ENCODE assay signal across 10 cellular contexts in genomic region chr2:130834091-130834922, GRCh38. TPM values are rescaled to one million over a fixed set of nuclear protein-coding genes. Genes with fewer than 3 reads are reported as not detected.
DNase-seq lines count a peak whose midpoint lies in the region; ATAC-seq and TF ChIP-seq lines count a peak whose summit lies in the region.
"Had no signal": no experiment of that assay in that cellular context is flagged by ENCODE, and none has a peak within 500 bp of the region (broad histone marks: within the 10 kb centered on the region; RNA-seq: fewer than 3 reads in every experiment).

No MANE protein-coding gene starts in this region.

- H3K4me3 Mint-ChIP-seq in T-helper 17 cell = no peak overlapping the region
- H3K4me3 Mint-ChIP-seq in type B pancreatic cell = peak overlapping the region; percentile 13
- no peak overlapping the region for H3K4me3 Mint-ChIP-seq in T-helper 2 cell treated with Interferon-gamma antibody and Interleukin-4, amounts not matched to agents 5 μg/mL and 100 μg/mL, for 36 hours

- no peaks in the 10 kb centered on the region for H3K9me3 ChIP-seq in T-helper 17 cell (ENCODE audit: control insufficient read depth, low read length, poor library complexity, severe bottlenecking)
- H3K9me3 ChIP-seq: tibial nerve had no signal

- H3K4me1 Mint-ChIP-seq in T-helper 17 cell (no peaks in the 10 kb centered on the region), type B pancreatic cell (ENCODE audit: unreplicated experiment) (peaks cover 6% of the 10 kb centered on the region)
- no peaks in the 10 kb centered on the region for H3K4me1 Mint-ChIP-seq in T-helper 2 cell treated with Interferon-gamma antibody and Interleukin-4, amounts not matched to agents 5 μg/mL and 100 μg/mL, for 36 hours (ENCODE audit: low read depth)

- ATAC-seq in T-helper 17 cell (no peak), GM18505 (IDR thresholded peaks at IDR 0.05; ENCODE audit: unreplicated experiment) (no peak)

- DNase-seq in NCI-H748 (lab: John Stamatoyannopoulos, UW; ENCODE audit: unreplicated experiment) = peak; percentile 34
- no peak for DNase-seq in NCI-H748 treated with DMSO at 0.1 percent for 48 hours (lab: John Stamatoyannopoulos, UW)
- no peak for DNase-seq in T-helper 17 cell
- peak; percentile 16 for DNase-seq in iris pigment epithelial cell (ENCODE audit: low read depth)
- no peak for DNase-seq in type B pancreatic cell (ENCODE audit: extremely low spot score, unreplicated experiment)
- DNase-seq in T-helper 2 cell treated with Interferon-gamma antibody and Interleukin-4, amounts not matched to agents 5 μg/mL and 100 μg/mL, for 36 hours (ENCODE audit: low spot score) = no peak
- no peak for DNase-seq in activated CD4-positive, alpha-beta T cell treated with anti-CD3 and anti-CD28 coated beads, Interleukin-2, amount 50 U/mL, for 4 hours
- DNase-seq: occipital lobe had no signal

- H3K36me3 Mint-ChIP-seq in T-helper 17 cell (ENCODE audit: low read depth) (no peaks in the 10 kb centered on the region), type B pancreatic cell (no peaks in the 10 kb centered on the region)
- H3K36me3 Mint-ChIP-seq in T-helper 2 cell treated with Interferon-gamma antibody and Interleukin-4, amounts not matched to agents 5 μg/mL and 100 μg/mL, for 36 hours (ENCODE audit: low read depth) = no peaks in the 10 kb centered on the region

- TF ChIP-seq CTCF in type B pancreatic cell (conservative IDR thresholded peaks at IDR 0.05) = no peak

- H3K9me3 Mint-ChIP-seq in type B pancreatic cell = no peaks in the 10 kb centered on the region
- H3K9me3 Mint-ChIP-seq in T-helper 2 cell treated with Interferon-gamma antibody and Interleukin-4, amounts not matched to agents 5 μg/mL and 100 μg/mL, for 36 hours = no peaks in the 10 kb centered on the region

- TF ChIP-seq POLR2A in GM18505 (IDR thresholded peaks at IDR 0.05; ENCODE audit: borderline replicate concordance, extremely low read depth, insufficient read depth, insufficient read length) = no peak

- H3K27ac Mint-ChIP-seq in T-helper 17 cell = peak overlapping the region; percentile 45
- peak overlapping the region; percentile 48 for H3K27ac Mint-ChIP-seq in type B pancreatic cell
- no peak overlapping the region for H3K27ac Mint-ChIP-seq in T-helper 2 cell treated with Interferon-gamma antibody and Interleukin-4, amounts not matched to agents 5 μg/mL and 100 μg/mL, for 36 hours

- H3K27me3 Mint-ChIP-seq in T-helper 17 cell = peaks cover 47% of the 10 kb centered on the region
- H3K27me3 Mint-ChIP-seq in type B pancreatic cell = peaks cover 37% of the 10 kb centered on the region
- peaks cover 40% of the 10 kb centered on the region for H3K27me3 Mint-ChIP-seq in T-helper 2 cell treated with Interferon-gamma antibody and Interleukin-4, amounts not matched to agents 5 μg/mL and 100 μg/mL, for 36 hours (ENCODE audit: low read depth)

RNA-seq across cellular contexts. Expression of gene ARHGEF4, which starts 2.4 kb away (rescaled TPM):
- 1 to 10 TPM in 1 of 2 donors, under 1 TPM in 1; 0.77 to 1.5 TPM for total RNA-seq in T-helper 17 cell
- total RNA-seq in type B pancreatic cell (ENCODE audit: low replicate concordance) = 15.7 and 31.4 TPM in 2 replicates

Comparison
In these comparisons a context has a peak if more than half of its experiments do, and no peak if none do; other contexts are left out.
1. DNase-seq: peak in NCI-H748 (single experiment) and iris pigment epithelial cell (single experiment); none in NCI-H748 treated with DMSO at 0.1 percent for 48 hours (single experiment), T-helper 17 cell (0 of 3), type B pancreatic cell (single experiment), T-helper 2 cell treated with Interferon-gamma antibody and Interleukin-4, amounts not matched to agents 5 μg/mL and 100 μg/mL, for 36 hours (single experiment) and activated CD4-positive, alpha-beta T cell treated with anti-CD3 and anti-CD28 coated beads, Interleukin-2, amount 50 U/mL, for 4 hours (0 of 2).